8 cellular contexts compared by ENCODE assay signal in genomic region chr4:24584175-24584850, GRCh38. TPM values are rescaled to one million over a fixed set of nuclear protein-coding genes. Genes with fewer than 3 reads are reported as not detected.
DNase-seq lines count a peak whose midpoint lies in the region; ATAC-seq and TF ChIP-seq lines count a peak whose summit lies in the region.

Gene DHX15 (minus strand): TSS chr4:24584554. CDS start chr4:24584393, 161 bp downstream.

- TF ChIP-seq POLR2A in tibial nerve (IDR thresholded peaks at IDR 0.05): peak; percentile 69 to 84

- H3K27ac ChIP-seq in adipose tissue (ENCODE audit: low read depth, low read length) (peak within 1 kb of the TSS; percentile 92), cardiac muscle cell (peak within 1 kb of the TSS; percentile 99), parathyroid adenoma (peak within 1 kb of the TSS; percentile 91), tibial nerve (peak within 1 kb of the TSS; percentile 96 to 100 (median 100))

- H3K4me3 ChIP-seq in GM12875 (ENCODE audit: low read depth, low read length) (peak within 1 kb of the TSS; percentile 93), cardiac muscle cell (peak within 1 kb of the TSS; percentile 78), parathyroid adenoma (ENCODE audit: low read depth, low read length) (peak within 1 kb of the TSS; percentile 97), tibial nerve (peak within 1 kb of the TSS; percentile 91 to 100 (median 99))

- H3K27me3 ChIP-seq in cardiac muscle cell (no peaks in the 10 kb centered on the region), parathyroid adenoma (ENCODE audit: control insufficient read depth, insufficient read depth, low read length) (no peaks in the 10 kb centered on the region), tibial nerve (no peaks in the 10 kb centered on the region)

- peaks cover 34% of the 10 kb centered on the region for H3K79me2 ChIP-seq in parathyroid adenoma

- peaks cover 19% of the 10 kb centered on the region for H3K4me1 ChIP-seq in cardiac muscle cell (ENCODE audit: low read depth)
- no peaks in the 10 kb centered on the region for H3K4me1 ChIP-seq in parathyroid adenoma
- peaks cover 0 to 44% (median 20%) of the 10 kb centered on the region in 4 donors for H3K4me1 ChIP-seq in tibial nerve

- ATAC-seq in HG02798 (IDR thresholded peaks at IDR 0.05; ENCODE audit: poor library complexity, unreplicated experiment): peak; percentile 93

- H3K9ac ChIP-seq in parathyroid adenoma: peak within 1 kb of the TSS; percentile 72

- no peaks in the 10 kb centered on the region for H3K9me3 ChIP-seq in cardiac muscle cell (ENCODE audit: low read depth)
- H3K9me3 ChIP-seq in parathyroid adenoma (ENCODE audit: control insufficient read depth, low read length): no peaks in the 10 kb centered on the region
- no peaks in the 10 kb centered on the region for H3K9me3 ChIP-seq in tibial nerve

- H3K36me3 ChIP-seq in cardiac muscle cell (no peaks in the 10 kb centered on the region), parathyroid adenoma (ENCODE audit: control insufficient read depth, insufficient read depth, low read length) (no peaks in the 10 kb centered on the region), tibial nerve (peaks cover 0 to 4% (median 0%) of the 10 kb centered on the region in 3 donors)

- H2AFZ ChIP-seq in parathyroid adenoma: peak within 1 kb of the TSS; percentile 96

- DNase-seq in NCI-H1436 (lab: John Stamatoyannopoulos, UW) (peak; percentile 96), T follicular helper cell (ENCODE audit: low read depth) (peak; percentile 90), cardiac muscle cell (ENCODE audit: low read depth in 1 of 2, low spot score in 1 of 2) (peak; percentile 97 to 99), tibial nerve (ENCODE audit: low spot score in 2 of 2) (peak; percentile 91 to 92)

- WGBS in adipose tissue, 3 donors: 0 to 1% (median 0%) methylated on average over 53 to 54 of the region's 54 CpGs
- 0% methylated on average over 29 to 32 of the region's 54 CpGs for WGBS in tibial nerve, 2 donors

- peak within 1 kb of the TSS; percentile 77 for H3K4me2 ChIP-seq in parathyroid adenoma (ENCODE audit: low read length)

- TF ChIP-seq CTCF in GM12875 (IDR thresholded peaks at IDR 0.05; ENCODE audit: borderline replicate concordance, insufficient read depth, low read depth, low read length) (no peak), cardiac muscle cell (IDR thresholded peaks at IDR 0.05; ENCODE audit: low read depth, low read length) (no peak), parathyroid adenoma (IDR thresholded peaks at IDR 0.05) (no peak), tibial nerve (IDR thresholded peaks at IDR 0.05) (peak in 2 of 5 experiments; percentile 25 to 38)

- peak; percentile 36 to 94 for TF ChIP-seq EP300 in tibial nerve (IDR thresholded peaks at IDR 0.05)

RNA-seq across cellular contexts. Expression of gene DHX15, which starts in this region (rescaled TPM):
- 10 to 100 TPM; 39.3 to 76.6 (median 68.6) TPM for polyA plus RNA-seq in adipose tissue
- 81.1 and 109 TPM in 2 replicates for total RNA-seq in cardiac muscle cell
- polyA plus RNA-seq in cardiac muscle cell: 78.4 and 115 TPM in 2 replicates
- total RNA-seq in tibial nerve: 100 to 1,000 TPM; 127 to 167 (median 134) TPM

Comparison
In these comparisons a context has a peak if more than half of its experiments do, and no peak if none do; other contexts are left out.
1. Peak in every context shown above with its lines: DNase-seq, ATAC-seq, H3K4me3 ChIP-seq and H3K27ac ChIP-seq.